ENCODE assay signal across 17 cellular contexts in genomic region chr4:76270776-76271175, GRCh38. TPM values are rescaled to one million over a fixed set of nuclear protein-coding genes. Genes with fewer than 3 reads are reported as not detected.
DNase-seq lines count a peak whose midpoint lies in the region; ATAC-seq, FAIRE-seq and TF ChIP-seq lines count a peak whose summit lies in the region.
"Had no signal": no experiment of that assay in that cellular context is flagged by ENCODE, and none has a peak within 500 bp of the region (broad histone marks: within the 10 kb centered on the region; RNA-seq: fewer than 3 reads in every experiment).

No MANE protein-coding gene starts in this region.

- H3K27me3 Mint-ChIP-seq in T-helper 2 cell treated with Interferon-gamma antibody and Interleukin-4, amounts not matched to agents 5 μg/mL and 100 μg/mL, for 36 hours (ENCODE audit: low read depth): peaks cover 30% of the 10 kb centered on the region

- no peaks in the 10 kb centered on the region for H3K9me3 Mint-ChIP-seq in T-helper 2 cell treated with Interferon-gamma antibody and Interleukin-4, amounts not matched to agents 5 μg/mL and 100 μg/mL, for 36 hours
- H3K9me3 Mint-ChIP-seq: CD14-positive monocyte had no signal

- CTCF ChIA-PET in HEK293 (lab: Yijun Ruan, JAX): no interaction called here

- H3K9me3 ChIP-seq in HEK293 (ENCODE audit: control insufficient read depth, insufficient read depth, low read depth, low read length): no peaks in the 10 kb centered on the region
- H3K9me3 ChIP-seq in lower lobe of right lung: no peaks in the 10 kb centered on the region
- H3K9me3 ChIP-seq: HAP-1, SK-N-SH had no signal

- H3K27ac ChIP-seq in HEK293 (ENCODE audit: extremely low read depth, low read depth, low read length) (no peak overlapping the region), lower lobe of right lung (no peak overlapping the region)

- intact Hi-C loops in lower lobe of right lung (cut with DNase I): no loop called here

- no peak overlapping the region for H3K4me3 Mint-ChIP-seq in T-helper 2 cell treated with Interferon-gamma antibody and Interleukin-4, amounts not matched to agents 5 μg/mL and 100 μg/mL, for 36 hours
- H3K4me3 Mint-ChIP-seq: CD14-positive monocyte had no signal

- TF ChIP-seq CTCF in HEK293 (tag by site-specific recombination; IDR thresholded peaks at IDR 0.05) (no peak), lower lobe of right lung (IDR thresholded peaks at IDR 0.05) (no peak)

- no peaks in the 10 kb centered on the region for H3K27me3 ChIP-seq in lower lobe of right lung (ENCODE audit: low read depth)

- H3K27ac Mint-ChIP-seq in T-helper 2 cell treated with Interferon-gamma antibody and Interleukin-4, amounts not matched to agents 5 μg/mL and 100 μg/mL, for 36 hours: no peak overlapping the region
- H3K27ac Mint-ChIP-seq: CD14-positive monocyte had no signal

- H3K4me1 ChIP-seq in HEK293 (ENCODE audit: control insufficient read depth, insufficient read depth, low read length): no peaks in the 10 kb centered on the region
- no peaks in the 10 kb centered on the region for H3K4me1 ChIP-seq in lower lobe of right lung
- H3K4me1 ChIP-seq: HAP-1 had no signal

- H3K36me3 Mint-ChIP-seq in T-helper 2 cell treated with Interferon-gamma antibody and Interleukin-4, amounts not matched to agents 5 μg/mL and 100 μg/mL, for 36 hours (ENCODE audit: low read depth): no peaks in the 10 kb centered on the region
- H3K36me3 Mint-ChIP-seq: CD14-positive monocyte had no signal

- DNase-seq in DMS153 (lab: John Stamatoyannopoulos, UW): peak; percentile 43
- DNase-seq in NCI-H345 treated with DMSO at 0.1 percent for 48 hours (lab: John Stamatoyannopoulos, UW; ENCODE audit: unreplicated experiment): peak; percentile 46
- no peak for DNase-seq in GDM1 (lab: John Stamatoyannopoulos, UW)
- no peak for DNase-seq in lower lobe of right lung
- no peak for DNase-seq in T-helper 2 cell treated with Interferon-gamma antibody and Interleukin-4, amounts not matched to agents 5 μg/mL and 100 μg/mL, for 36 hours (ENCODE audit: low spot score)
- DNase-seq: AML-193, COR-L47, NCI-H1436, NCI-H524 treated with DMSO at 0.1 percent for 48 hours, Right ventricle myocardium superior, SK-N-SH, T-helper 1 cell had no signal

- ATAC-seq in lower lobe of right lung: no peak

- H3K36me3 ChIP-seq in HEK293 (ENCODE audit: control insufficient read depth in 2 of 2, insufficient read depth in 1 of 2, low read length in 2 of 2) (no peaks in the 10 kb centered on the region), lower lobe of right lung (no peaks in the 10 kb centered on the region)
- H3K36me3 ChIP-seq: HAP-1 had no signal

- POLR2A ChIA-PET in HEK293 (lab: Yijun Ruan, JAX): no interaction called here

- H3K4me1 Mint-ChIP-seq in T-helper 2 cell treated with Interferon-gamma antibody and Interleukin-4, amounts not matched to agents 5 μg/mL and 100 μg/mL, for 36 hours (ENCODE audit: low read depth): no peaks in the 10 kb centered on the region

- peak; percentile 82 for FAIRE-seq in islet of Langerhans (lab: Jason Lieb, UNC)
- FAIRE-seq: RCC 7860 had no signal

- H3K4me3 ChIP-seq in HEK293 (ENCODE audit: low read depth, low read length) (no peak overlapping the region), lower lobe of right lung (no peak overlapping the region)
- H3K4me3 ChIP-seq: HAP-1 had no signal

TF ChIP-seq in HEK293, 187 proteins besides CTCF, POLR2A, EP300 and RAD21:
- peak; percentile 29; the same call in 1 of the 2 replicates for TF ChIP-seq FEZF1 (tag by site-specific recombination; IDR thresholded peaks at IDR 0.05)
- TF ChIP-seq ZNF146 (tag by site-specific recombination; IDR thresholded peaks at IDR 0.05): no peak
- TF ChIP-seq ZNF513 (tag by site-specific recombination; IDR thresholded peaks at IDR 0.05): no peak

RNA-seq across cellular contexts. Expression of gene FAM47E, which starts 19.3 kb away (rescaled TPM):
- total RNA-seq in lower lobe of right lung: 6.4 TPM

RNA-seq across cellular contexts. Expression of gene STBD1, which starts 35.8 kb away (rescaled TPM):
- total RNA-seq in lower lobe of right lung: 5.5 TPM

RNA-seq across cellular contexts. Expression of gene SCARB2, which starts 57.2 kb away (rescaled TPM):
- total RNA-seq in lower lobe of right lung: 166 TPM

Comparison
In these comparisons a context has a peak if more than half of its experiments do, and no peak if none do; other contexts are left out.
1. DNase-seq: peak in DMS153 (single experiment) and NCI-H345 treated with DMSO at 0.1 percent for 48 hours (single experiment); none in GDM1 (single experiment), lower lobe of right lung (single experiment) and T-helper 2 cell treated with Interferon-gamma antibody and Interleukin-4, amounts not matched to agents 5 μg/mL and 100 μg/mL, for 36 hours (single experiment).